ENCODE assay signal across 1 cellular context in genomic region chr9:124800306-124801259, GRCh38.
A peak's percentile ranks its signal among the peaks of the same experiment; 100 is the strongest.
TF ChIP-seq lines count a peak whose summit lies in the region.

No MANE protein-coding gene starts in this region.

TF ChIP-seq in GM12878, 131 proteins besides CTCF, POLR2A, EP300 and RAD21 (continues in another document):
- TF ChIP-seq NKRF (conservative IDR thresholded peaks at IDR 0.05) (no peak), BMI1 (IDR thresholded peaks at IDR 0.05; ENCODE audit: borderline replicate concordance) (no peak), IKZF2 (IDR thresholded peaks at IDR 0.05) (peak; percentile 37 to 46; a peak in 3 of 4 replicates), SRF (IDR thresholded peaks at IDR 0.05; ENCODE audit: low read depth in 2 of 2, low read length in 2 of 2) (no peak), EZH2 (IDR thresholded peaks at IDR 0.05; ENCODE audit: borderline replicate concordance, control insufficient read depth, low read depth, low read length) (no peak), RUNX3 (IDR thresholded peaks at IDR 0.05; ENCODE audit: low read length) (no peak), ATF7 (IDR thresholded peaks at IDR 0.05; ENCODE audit: low read depth) (0 out of 2 replicates have a peak, but pooled peaks have one; percentile 21), CREM (IDR thresholded peaks at IDR 0.05; ENCODE audit: low read depth) (peak; percentile 95), ZZZ3 (IDR thresholded peaks at IDR 0.05; ENCODE audit: control insufficient read depth, insufficient read length, low read depth) (no peak), HSF1 (IDR thresholded peaks at IDR 0.05; ENCODE audit: low read depth, low read length) (no peak), EED (IDR thresholded peaks at IDR 0.05; ENCODE audit: low read depth) (peak; percentile 21; the same call in 1 of the 2 replicates), MLLT1 (IDR thresholded peaks at IDR 0.05) (0 out of 2 replicates have a peak, but pooled peaks have one; percentile 23), CREB1 (IDR thresholded peaks at IDR 0.05; ENCODE audit: low read depth) (peak; percentile 89), ZNF622 (IDR thresholded peaks at IDR 0.05) (no peak), E2F8 (IDR thresholded peaks at IDR 0.05; ENCODE audit: low read depth, partially characterized antibody) (no peak), BCLAF1 (IDR thresholded peaks at IDR 0.05) (no peak), CBX5 (IDR thresholded peaks at IDR 0.05; ENCODE audit: low read depth) (no peak), MEF2A (IDR thresholded peaks at IDR 0.05; ENCODE audit: insufficient read depth, low read depth, low read length) (no peak), DPF2 (IDR thresholded peaks at IDR 0.05) (0 out of 2 replicates have a peak, but pooled peaks have one; percentile 32), USF1 (IDR thresholded peaks at IDR 0.05; ENCODE audit: borderline replicate concordance, extremely low read length, insufficient read depth, low read depth, low read length) (no peak), ZSCAN29 (IDR thresholded peaks at IDR 0.05) (no peak), HDAC6 (IDR thresholded peaks at IDR 0.05; ENCODE audit: unreplicated experiment) (no peak), CHD4 (IDR thresholded peaks at IDR 0.05) (no peak), EGR1 (IDR thresholded peaks at IDR 0.05; ENCODE audit: borderline replicate concordance in 1 of 2, low read depth in 2 of 2, low read length in 2 of 2) (no peak), RB1 (IDR thresholded peaks at IDR 0.05; ENCODE audit: borderline replicate concordance) (no peak), ASH2L (IDR thresholded peaks at IDR 0.05; ENCODE audit: borderline replicate concordance, low read depth) (no peak), SMC3 (IDR thresholded peaks at IDR 0.05; ENCODE audit: borderline replicate concordance, low read length) (no peak), PRDM15 (CRISPR knock-in tag; IDR thresholded peaks at IDR 0.05) (no peak), SMAD5 (IDR thresholded peaks at IDR 0.05; ENCODE audit: low read depth) (no peak), CBFB (IDR thresholded peaks at IDR 0.05; ENCODE audit: low read depth) (no peak), IKZF1 (conservative IDR thresholded peaks at IDR 0.05) (peak; percentile 51), RCOR1 (conservative IDR thresholded peaks at IDR 0.05; ENCODE audit: low read depth, low read length) (no peak), SUZ12 (IDR thresholded peaks at IDR 0.05; ENCODE audit: unreplicated experiment) (no peak), MYB (IDR thresholded peaks at IDR 0.05; ENCODE audit: borderline replicate concordance, low read depth, low read length) (no peak), TARDBP (IDR thresholded peaks at IDR 0.05; ENCODE audit: borderline replicate concordance) (no peak), RBBP5 (conservative IDR thresholded peaks at IDR 0.05) (no peak), PAX5 (IDR thresholded peaks at IDR 0.05; ENCODE audit: borderline replicate concordance, low read depth, low read length) (no peak), PAX8 (IDR thresholded peaks at IDR 0.05) (no peak), ESRRA (IDR thresholded peaks at IDR 0.05; ENCODE audit: low read length) (no peak), POLR2AphosphoS2 (IDR thresholded peaks at IDR 0.05; ENCODE audit: low read depth, low read length) (no peak), BHLHE40 (IDR thresholded peaks at IDR 0.05; ENCODE audit: borderline replicate concordance in 1 of 2, low read depth in 2 of 2, low read length in 1 of 2) (peak in 1 of 2 experiments; percentile 7; a peak in 1 of 4 replicates), NFIC (IDR thresholded peaks at IDR 0.05; ENCODE audit: low read depth, low read length) (no peak), RFX5 (IDR thresholded peaks at IDR 0.05; ENCODE audit: low read depth, low read length) (peak; percentile 95), REST (IDR thresholded peaks at IDR 0.05; ENCODE audit: low read depth, low read length) (no peak), ZNF384 (IDR thresholded peaks at IDR 0.05; ENCODE audit: borderline replicate concordance, low read depth, low read length) (no peak), SPI1 (IDR thresholded peaks at IDR 0.05; ENCODE audit: borderline replicate concordance, insufficient read depth, low read depth, low read length) (peak; percentile 60; the same call in 1 of the 2 replicates)
